In genomic region chr16:23060458-23061320, GRCh38 we compare ENCODE assay signal across 8 cellular contexts.
DNase-seq lines count a peak whose midpoint lies in the region; ATAC-seq and TF ChIP-seq lines count a peak whose summit lies in the region.

No MANE protein-coding gene starts in this region.

- DNase-seq in AG09309 (ENCODE audit: low read depth) = no peak
- DNase-seq in NCI-H2227 treated with DMSO at 0.1 percent for 48 hours (lab: John Stamatoyannopoulos, UW) = peak; percentile 53
- peak; percentile 16 for DNase-seq in activated CD4-positive, CD25-positive, alpha-beta regulatory T cell treated with anti-CD3 and anti-CD28 coated beads, Interleukin-2, amount 50 U/mL, for 16 hours (ENCODE audit: low read depth, low spot score)
- DNase-seq in cerebellar cortex (ENCODE audit: low spot score) = peak; percentile 82
- peak; percentile 39 to 79 for DNase-seq in left colon
- peak; percentile 64 for DNase-seq in stimulated activated CD4-positive, alpha-beta T cell treated with anti-CD3 and anti-CD28 coated beads, Interleukin-4, amount 100 ng/mL, for 24 hours

- TF ChIP-seq CTCF in AG09309 (IDR thresholded peaks at IDR 0.05; ENCODE audit: control insufficient read depth, insufficient read depth, low read depth, low read length, missing control alignments) = peak; percentile 76

- intact Hi-C loops in left colon (cut with DNase I, micrococcal nuclease) = no loop called here

- ATAC-seq in GM21619 (IDR thresholded peaks at IDR 0.05; ENCODE audit: unreplicated experiment) (peak; percentile 61), left colon (peak; percentile 85), GM21367 (IDR thresholded peaks at IDR 0.05; ENCODE audit: unreplicated experiment) (no peak)

- H3K4me3 ChIP-seq in AG09309 (ENCODE audit: control insufficient read depth, low read depth, low read length) = no peak overlapping the region
